Comparison of ENCODE assay signal across 18 cellular contexts in genomic region chr5:167014657-167015056, GRCh38. TPM values are rescaled to one million over a fixed set of nuclear protein-coding genes. Genes with fewer than 3 reads are reported as not detected.
DNase-seq lines count a peak whose midpoint lies in the region; ATAC-seq, FAIRE-seq and TF ChIP-seq lines count a peak whose summit lies in the region.
"Had no signal": no experiment of that assay in that cellular context is flagged by ENCODE, and none has a peak within 500 bp of the region (broad histone marks: within the 10 kb centered on the region; RNA-seq: fewer than 3 reads in every experiment).

No MANE protein-coding gene starts in this region.

- TF ChIP-seq CTCF in D721Med (IDR thresholded peaks at IDR 0.05; ENCODE audit: insufficient read depth, missing control alignments) (no peak), WTC11 (IDR thresholded peaks at IDR 0.05) (no peak)

- peak; percentile 91 for FAIRE-seq in D721Med (lab: Jason Lieb, UNC)
- FAIRE-seq: A549, G401.6, GM12891, GM19239 had no signal

- H3K4me3 Mint-ChIP-seq in WTC11 = no peak overlapping the region
- no peak overlapping the region for H3K4me3 Mint-ChIP-seq in natural killer cell treated with Interleukin-12 subunit alpha and Interleukin-12 subunit beta and Interleukin-15 and Interleukin-18, amount 100 ng/mL, for 72 hours
- H3K4me3 Mint-ChIP-seq: B cell; CD4-positive, alpha-beta T cell; CD8-positive, alpha-beta T cell had no signal

- no peaks in the 10 kb centered on the region for H3K27me3 Mint-ChIP-seq in WTC11 (ENCODE audit: low read depth)
- no peaks in the 10 kb centered on the region for H3K27me3 Mint-ChIP-seq in natural killer cell treated with Interleukin-12 subunit alpha and Interleukin-12 subunit beta and Interleukin-15 and Interleukin-18, amount 100 ng/mL, for 72 hours
- H3K27me3 Mint-ChIP-seq: B cell; CD4-positive, alpha-beta T cell had no signal

- ATAC-seq in WTC11 = no peak
- no peak for ATAC-seq in natural killer cell treated with Interleukin-12 subunit alpha and Interleukin-12 subunit beta and Interleukin-15 and Interleukin-18, amount 100 ng/mL, for 72 hours
- ATAC-seq: A549; CD8-positive, alpha-beta T cell had no signal

- DNase-seq in D721Med (ENCODE audit: insufficient read length, low spot score) (no peak), NCI-H524 treated with DMSO at 0.1 percent for 48 hours (lab: John Stamatoyannopoulos, UW) (peak; percentile 67), NCI-H82 treated with DMSO at 0.1 percent for 48 hours (lab: John Stamatoyannopoulos, UW; ENCODE audit: unreplicated experiment) (peak; percentile 77), left kidney (ENCODE audit: low read depth, low spot score) (peak; percentile 5), NCI-H2171 (lab: John Stamatoyannopoulos, UW) (no peak), WTC11 (ENCODE audit: low spot score) (no peak), kidney tubule cell (ENCODE audit: low spot score) (no peak)
- DNase-seq in natural killer cell treated with Interleukin-12 subunit alpha and Interleukin-12 subunit beta and Interleukin-15 and Interleukin-18, amount 100 ng/mL, for 72 hours (ENCODE audit: low spot score) = no peak
- DNase-seq: AML-193; CD4-positive, alpha-beta T cell; CD8-positive, alpha-beta T cell; DMS79 treated with DMSO at 0.1 percent for 48 hours; GF-D8 had no signal

- H3K9me3 Mint-ChIP-seq in WTC11 = no peaks in the 10 kb centered on the region
- peaks cover 16% of the 10 kb centered on the region for H3K9me3 Mint-ChIP-seq in natural killer cell treated with Interleukin-12 subunit alpha and Interleukin-12 subunit beta and Interleukin-15 and Interleukin-18, amount 100 ng/mL, for 72 hours

- H3K36me3 Mint-ChIP-seq in WTC11 = no peaks in the 10 kb centered on the region
- H3K36me3 Mint-ChIP-seq in natural killer cell treated with Interleukin-12 subunit alpha and Interleukin-12 subunit beta and Interleukin-15 and Interleukin-18, amount 100 ng/mL, for 72 hours = peaks cover 4% of the 10 kb centered on the region
- H3K36me3 Mint-ChIP-seq: CD8-positive, alpha-beta T cell had no signal

- 0 out of 2 replicates have a peak, but pooled peaks cover 4% of the 10 kb centered on the region for H3K4me1 Mint-ChIP-seq in WTC11
- H3K4me1 Mint-ChIP-seq in natural killer cell treated with Interleukin-12 subunit alpha and Interleukin-12 subunit beta and Interleukin-15 and Interleukin-18, amount 100 ng/mL, for 72 hours (ENCODE audit: low read depth in 2 of 2) = no peaks in the 10 kb centered on the region
- H3K4me1 Mint-ChIP-seq: B cell had no signal

- CTCF ChIA-PET in WTC11 (lab: Charles Lee) = no interaction called here

- H3K27ac Mint-ChIP-seq in WTC11 = no peak overlapping the region
- no peak overlapping the region for H3K27ac Mint-ChIP-seq in natural killer cell treated with Interleukin-12 subunit alpha and Interleukin-12 subunit beta and Interleukin-15 and Interleukin-18, amount 100 ng/mL, for 72 hours
- H3K27ac Mint-ChIP-seq: B cell; CD4-positive, alpha-beta T cell; CD8-positive, alpha-beta T cell had no signal

- POLR2A ChIA-PET in WTC11 (lab: Charles Lee) = interaction anchor here (0.6 kb wide), 1 partner anchor 1236 kb away, joined by 3 read pairs; no protein-coding TSS in a partner anchor

TF ChIP-seq in WTC11, 78 proteins besides CTCF, POLR2A, EP300 and RAD21:
- TF ChIP-seq GTF2I (CRISPR knock-in tag; conservative IDR thresholded peaks at IDR 0.05) (no peak), ZNF317 (CRISPR knock-in tag; IDR thresholded peaks at IDR 0.05; ENCODE audit: borderline replicate concordance, low read depth) (no peak), NFATC4 (CRISPR knock-in tag; IDR thresholded peaks at IDR 0.05) (no peak), STAT6 (CRISPR knock-in tag; conservative IDR thresholded peaks at IDR 0.05; ENCODE audit: low read depth) (no peak), ZNF138 (CRISPR knock-in tag; conservative IDR thresholded peaks at IDR 0.05) (no peak), CREB1 (CRISPR knock-in tag; IDR thresholded peaks at IDR 0.05) (no peak), TEAD1 (CRISPR knock-in tag; IDR thresholded peaks at IDR 0.05) (no peak), ESRRA (CRISPR knock-in tag; IDR thresholded peaks at IDR 0.05; ENCODE audit: borderline replicate concordance) (no peak), ETV6 (CRISPR knock-in tag; IDR thresholded peaks at IDR 0.05) (no peak), FOXP4 (CRISPR knock-in tag; IDR thresholded peaks at IDR 0.05) (no peak), JUN (CRISPR knock-in tag; IDR thresholded peaks at IDR 0.05) (no peak), ZNF416 (CRISPR knock-in tag; IDR thresholded peaks at IDR 0.05) (no peak), FOXK1 (CRISPR knock-in tag; IDR thresholded peaks at IDR 0.05) (no peak), CBFB (CRISPR knock-in tag; IDR thresholded peaks at IDR 0.05; ENCODE audit: low read depth) (no peak), ZNF121 (CRISPR knock-in tag; IDR thresholded peaks at IDR 0.05) (no peak), USF1 (CRISPR knock-in tag; IDR thresholded peaks at IDR 0.05) (no peak), ZNF423 (CRISPR knock-in tag; IDR thresholded peaks at IDR 0.05) (no peak), PRDM15 (CRISPR knock-in tag; IDR thresholded peaks at IDR 0.05) (no peak), IRF2 (CRISPR knock-in tag; IDR thresholded peaks at IDR 0.05; ENCODE audit: borderline replicate concordance, low read depth) (no peak), ATF1 (CRISPR knock-in tag; IDR thresholded peaks at IDR 0.05) (no peak)
TF ChIP-seq in WTC11: peak in this region for 0.

RNA-seq across cellular contexts. Expression of gene TENM2, which starts 35.8 kb away (rescaled TPM):
- total RNA-seq in WTC11 (2021) = 0.69 to 1.6 TPM (median 1.4 TPM) in 3 replicates
- not detected for total RNA-seq in natural killer cell treated with Interleukin-12 subunit alpha and Interleukin-12 subunit beta and Interleukin-15 and Interleukin-18, amount 100 ng/mL, for 72 hours
- total RNA-seq: B cell; CD4-positive, alpha-beta T cell; CD8-positive, alpha-beta T cell had no signal

Comparison
In these comparisons a context has a peak if more than half of its experiments do, and no peak if none do; other contexts are left out.
1. DNase-seq: peak in NCI-H524 treated with DMSO at 0.1 percent for 48 hours (single experiment), NCI-H82 treated with DMSO at 0.1 percent for 48 hours (single experiment) and left kidney (single experiment); none in D721Med (single experiment), NCI-H2171 (single experiment), WTC11 (single experiment), kidney tubule cell (single experiment) and natural killer cell treated with Interleukin-12 subunit alpha and Interleukin-12 subunit beta and Interleukin-15 and Interleukin-18, amount 100 ng/mL, for 72 hours (single experiment).